1 cellular context compared by ENCODE assay signal in the genomic region with DNA sequence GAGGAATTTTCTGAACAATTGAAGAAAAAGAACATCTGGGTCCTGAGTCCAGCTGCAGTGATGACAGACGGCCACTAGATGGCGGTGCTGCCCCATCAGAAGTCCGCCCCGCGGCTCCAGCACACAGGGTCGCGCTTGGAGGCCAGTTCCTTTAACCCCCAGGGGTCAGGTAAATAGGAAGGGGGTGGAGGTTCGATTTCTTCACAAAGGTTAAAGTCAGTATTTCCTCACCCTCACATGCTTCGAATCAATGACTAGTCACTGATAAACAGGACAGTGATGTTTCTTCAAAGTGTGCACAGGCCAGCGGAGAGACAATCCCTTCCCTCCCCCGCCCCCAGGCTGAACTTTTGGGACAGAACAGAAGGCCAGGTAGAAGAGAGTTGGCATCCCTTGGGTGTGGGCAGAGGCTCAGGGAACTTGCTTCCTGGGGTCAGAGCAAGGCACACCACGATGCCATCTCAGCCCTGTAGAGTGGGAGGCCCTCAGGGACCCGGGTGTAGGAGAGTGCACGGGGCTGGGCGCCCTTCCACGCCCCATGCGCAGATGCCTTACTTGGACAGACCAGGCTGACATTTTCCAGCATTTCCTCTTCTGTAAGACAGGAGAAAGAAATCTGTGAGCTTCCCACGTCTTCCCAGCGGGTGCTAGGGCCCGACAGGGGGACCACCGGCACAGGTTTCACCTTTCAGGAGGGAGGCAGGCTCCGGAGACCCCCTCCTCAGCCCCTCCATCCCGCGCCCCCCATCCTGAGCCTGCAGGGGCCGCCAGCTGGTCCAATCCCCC.
TF ChIP-seq lines count a peak whose summit lies in the region.

No MANE protein-coding gene starts in this region.

TF ChIP-seq in GM23338, 12 proteins besides CTCF, POLR2A, EP300 and RAD21 (continued from another document):
- TF ChIP-seq REST (IDR thresholded peaks at IDR 0.05; ENCODE audit: unreplicated experiment) = no peak
- TF ChIP-seq STAT1 (IDR thresholded peaks at IDR 0.05; ENCODE audit: unreplicated experiment) = no peak
- TF ChIP-seq NANOG (IDR thresholded peaks at IDR 0.05; ENCODE audit: borderline replicate concordance) = no peak
